Comparison of ENCODE assay signal across 21 cellular contexts in the genomic region with DNA sequence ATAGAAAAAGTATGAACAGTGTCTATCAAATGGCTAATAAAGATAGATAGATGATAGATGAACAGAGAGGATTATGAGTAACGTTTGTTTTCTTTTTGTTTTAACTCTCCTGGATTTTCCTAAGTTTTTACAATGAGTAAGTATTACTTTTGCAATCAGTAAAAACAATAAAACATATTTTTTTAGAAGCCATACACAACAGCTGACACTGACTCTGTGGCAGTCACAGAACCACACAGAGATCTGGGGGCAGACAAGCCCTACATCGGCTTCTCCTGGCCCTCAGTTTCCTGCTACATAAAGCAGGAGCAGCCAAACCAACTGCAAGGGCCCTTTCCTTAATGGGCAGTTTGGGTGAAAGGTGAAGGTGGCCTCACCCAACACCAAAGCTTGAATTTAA.
A peak's percentile ranks its signal among the peaks of the same experiment; 100 is the strongest.
DNase-seq lines count a peak whose midpoint lies in the region; ATAC-seq, FAIRE-seq and TF ChIP-seq lines count a peak whose summit lies in the region.
"Had no signal": no experiment of that assay in that cellular context is flagged by ENCODE, and none has a peak within 500 bp of the region (broad histone marks: within the 10 kb centered on the region; RNA-seq: fewer than 3 reads in every experiment).

No MANE protein-coding gene starts in this region.

- H3K9ac ChIP-seq in smooth muscle cell (ENCODE audit: low read depth), result no peak overlapping the region

- no peak overlapping the region for H3K4me3 ChIP-seq in A549
- no peak overlapping the region for H3K4me3 ChIP-seq in Panc1 (ENCODE audit: low read depth in 2 of 2, low read length in 2 of 2)
- no peak overlapping the region for H3K4me3 ChIP-seq in gastroesophageal sphincter
- H3K4me3 ChIP-seq in smooth muscle cell, result no peak overlapping the region
- H3K4me3 ChIP-seq: HAP-1 had no signal

- no peaks in the 10 kb centered on the region for H3K27me3 ChIP-seq in Panc1 (ENCODE audit: control insufficient read depth, insufficient read depth, low read length)
- H3K27me3 ChIP-seq in gastroesophageal sphincter, result no peaks in the 10 kb centered on the region
- H3K27me3 ChIP-seq in smooth muscle cell (ENCODE audit: low read depth), result no peaks in the 10 kb centered on the region
- H3K27me3 ChIP-seq: BE2C had no signal

- H3K27ac ChIP-seq in A549, result peak overlapping the region in 1 of 2 experiments; percentile 29; a peak in 2 of 6 replicates
- peak overlapping the region; percentile 35; the same call in 1 of the 2 replicates for H3K27ac ChIP-seq in Panc1 (ENCODE audit: low read length)
- peak overlapping the region in 3 of 4 donors; percentile 41 to 65 (median 59) for H3K27ac ChIP-seq in gastroesophageal sphincter
- peak overlapping the region; percentile 99 for H3K27ac ChIP-seq in smooth muscle cell (ENCODE audit: low read depth)
- H3K27ac ChIP-seq: C4-2B had no signal

- H3K9me3 ChIP-seq in A549 (no peaks in the 10 kb centered on the region), Panc1 (ENCODE audit: control insufficient read depth, insufficient read depth, low read depth, low read length) (no peaks in the 10 kb centered on the region), gastroesophageal sphincter (no peaks in the 10 kb centered on the region), smooth muscle cell (replicated peaks; ENCODE audit: low read depth) (no peaks in the 10 kb centered on the region)
- H3K9me3 ChIP-seq: BE2C, HAP-1 had no signal

- in situ Hi-C loops in Panc1 (cut with HindIII; ENCODE audit: low pct_unique_long_range_greater_than_20kb, low sequenced_read_pairs), result no loop called here

- peaks cover 64% of the 10 kb centered on the region for H3F3A ChIP-seq in smooth muscle cell (ENCODE audit: low read depth)

- no peak for DNase-seq in A549 (ENCODE audit: low read depth in 1 of 2, low spot score in 1 of 2)
- DNase-seq in Panc1 (ENCODE audit: low read depth, low spot score), result no peak
- DNase-seq in smooth muscle cell (lab: John Stamatoyannopoulos, UW; ENCODE audit: unreplicated experiment), result no peak
- no peak for DNase-seq in COLO829 (ENCODE audit: low spot score)
- DNase-seq in midbrain (lab: John Stamatoyannopoulos, UW), result no peak
- DNase-seq in H54 (ENCODE audit: insufficient read length, low spot score), result no peak
- DNase-seq: BE2C; CD4-positive, alpha-beta memory T cell; COR-L47; DMS153; DND-41; GDM1; GOT3 had no signal

- H4K20me1 ChIP-seq in smooth muscle cell (ENCODE audit: low read depth), result no peaks in the 10 kb centered on the region

- CTCF ChIA-PET in A549 (lab: Yijun Ruan, JAX) (interaction anchor here (0.7 to 1.3 kb wide), 4 partner anchors 9 to 230 kb away, joined by 3 to 4 read pairs (median 3); no protein-coding TSS in a partner anchor), Panc1 (lab: Charles Lee) (no interaction called here)

- TF ChIP-seq POLR2A in A549 (IDR thresholded peaks at IDR 0.05; ENCODE audit: low read length), result no peak
- TF ChIP-seq POLR2A in gastroesophageal sphincter (IDR thresholded peaks at IDR 0.05), result no peak
- no peak for TF ChIP-seq POLR2A in H54 (IDR thresholded peaks at IDR 0.05; ENCODE audit: low read depth, low read length)

- ATAC-seq in A549 (no peak), Panc1 (no peak), gastroesophageal sphincter (no peak), GM21619 (IDR thresholded peaks at IDR 0.05; ENCODE audit: unreplicated experiment) (no peak)
- ATAC-seq: HepG2 had no signal

- POLR2A ChIA-PET in A549 (lab: Yijun Ruan, JAX), result no interaction called here
- POLR2A ChIA-PET in Panc1 (lab: Charles Lee), result interaction anchor here (0.5 kb wide), 1 partner anchor 15 kb away, joined by 4 read pairs; no protein-coding TSS in a partner anchor

- BruUV-seq in Panc1 (replicated peaks; lab: Mats Ljungman, UMichigan), result no TSS peak

- H3K4me1 ChIP-seq in A549, result peaks cover 32% of the 10 kb centered on the region
- H3K4me1 ChIP-seq in Panc1 (ENCODE audit: control insufficient read depth, insufficient read depth, low read length), result peaks cover 6% of the 10 kb centered on the region
- peaks cover 0 to 60% (median 5%) of the 10 kb centered on the region in 3 donors for H3K4me1 ChIP-seq in gastroesophageal sphincter
- H3K4me1 ChIP-seq in smooth muscle cell (ENCODE audit: low read depth), result no peaks in the 10 kb centered on the region
- H3K4me1 ChIP-seq: BE2C had no signal

- H3K4me2 ChIP-seq in A549 (no peak overlapping the region), smooth muscle cell (no peak overlapping the region)

- TF ChIP-seq EP300 in A549 (IDR thresholded peaks at IDR 0.05) (no peak), gastroesophageal sphincter (IDR thresholded peaks at IDR 0.05) (no peak)

- TF ChIP-seq CTCF in A549 (IDR thresholded peaks at IDR 0.05) (no peak), Panc1 (IDR thresholded peaks at IDR 0.05) (no peak), gastroesophageal sphincter (IDR thresholded peaks at IDR 0.05) (no peak), smooth muscle cell (IDR thresholded peaks at IDR 0.05; ENCODE audit: borderline replicate concordance, insufficient read depth, poor library complexity, severe bottlenecking) (no peak)

- FAIRE-seq in A549 (lab: Jason Lieb, UNC) (peak; percentile 23), H54 (lab: Jason Lieb, UNC) (no peak)
- FAIRE-seq: D721Med, GM12892, HTR-8/SVneo had no signal

- 91% methylated on average over 2 of the region's 2 CpGs for WGBS in A549 (ENCODE audit: missing lambda C conversion rate)
- 50 to 88% methylated on average over 1 to 2 of the region's 2 CpGs for WGBS in gastroesophageal sphincter (ENCODE audit: low coverage in 1 of 2), 2 donors
- 40% methylated on average over 2 of the region's 2 CpGs for WGBS in smooth muscle cell (ENCODE audit: low lambda C conversion rate)

- peaks cover 10% of the 10 kb centered on the region for H3K79me2 ChIP-seq in smooth muscle cell (ENCODE audit: low read depth)

- H3K36me3 ChIP-seq in Panc1 (ENCODE audit: control insufficient read depth, insufficient read depth, low read length), result peaks cover 14% of the 10 kb centered on the region
- peaks cover 0 to 48% of the 10 kb centered on the region in 2 donors for H3K36me3 ChIP-seq in gastroesophageal sphincter
- peaks cover 4% of the 10 kb centered on the region for H3K36me3 ChIP-seq in smooth muscle cell (ENCODE audit: low read depth)
- H3K36me3 ChIP-seq: BE2C had no signal

- intact Hi-C loops in Panc1 (cut with micrococcal nuclease; ENCODE audit: unreplicated experiment), result no loop called here

- no peak overlapping the region for H2AFZ ChIP-seq in smooth muscle cell (ENCODE audit: low read depth)

- TF ChIP-seq RAD21 in A549 (conservative IDR thresholded peaks at IDR 0.05 in 1 of 2, IDR thresholded peaks at IDR 0.05 in 1 of 2), result no peak

TF ChIP-seq in A549, 52 proteins besides CTCF, POLR2A, EP300 and RAD21:
- TF ChIP-seq, protein P1, sequence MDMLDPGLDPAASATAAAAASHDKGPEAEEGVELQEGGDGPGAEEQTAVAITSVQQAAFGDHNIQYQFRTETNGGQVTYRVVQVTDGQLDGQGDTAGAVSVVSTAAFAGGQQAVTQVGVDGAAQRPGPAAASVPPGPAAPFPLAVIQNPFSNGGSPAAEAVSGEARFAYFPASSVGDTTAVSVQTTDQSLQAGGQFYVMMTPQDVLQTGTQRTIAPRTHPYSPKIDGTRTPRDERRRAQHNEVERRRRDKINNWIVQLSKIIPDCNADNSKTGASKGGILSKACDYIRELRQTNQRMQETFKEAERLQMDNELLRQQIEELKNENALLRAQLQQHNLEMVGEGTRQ (IDR thresholded peaks at IDR 0.05), result no peak
- TF ChIP-seq ZNF302 (CRISPR knock-in tag; IDR thresholded peaks at IDR 0.05) (no peak), CHD4 (IDR thresholded peaks at IDR 0.05; ENCODE audit: borderline replicate concordance) (no peak), RFX5 (IDR thresholded peaks at IDR 0.05) (no peak)
- TF ChIP-seq, protein P2, sequence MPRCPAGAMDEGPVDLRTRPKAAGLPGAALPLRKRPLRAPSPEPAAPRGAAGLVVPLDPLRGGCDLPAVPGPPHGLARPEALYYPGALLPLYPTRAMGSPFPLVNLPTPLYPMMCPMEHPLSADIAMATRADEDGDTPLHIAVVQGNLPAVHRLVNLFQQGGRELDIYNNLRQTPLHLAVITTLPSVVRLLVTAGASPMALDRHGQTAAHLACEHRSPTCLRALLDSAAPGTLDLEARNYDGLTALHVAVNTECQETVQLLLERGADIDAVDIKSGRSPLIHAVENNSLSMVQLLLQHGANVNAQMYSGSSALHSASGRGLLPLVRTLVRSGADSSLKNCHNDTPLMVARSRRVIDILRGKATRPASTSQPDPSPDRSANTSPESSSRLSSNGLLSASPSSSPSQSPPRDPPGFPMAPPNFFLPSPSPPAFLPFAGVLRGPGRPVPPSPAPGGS (IDR thresholded peaks at IDR 0.05), result no peak
